Comparison of ENCODE assay signal across 19 cellular contexts in the genomic region with DNA sequence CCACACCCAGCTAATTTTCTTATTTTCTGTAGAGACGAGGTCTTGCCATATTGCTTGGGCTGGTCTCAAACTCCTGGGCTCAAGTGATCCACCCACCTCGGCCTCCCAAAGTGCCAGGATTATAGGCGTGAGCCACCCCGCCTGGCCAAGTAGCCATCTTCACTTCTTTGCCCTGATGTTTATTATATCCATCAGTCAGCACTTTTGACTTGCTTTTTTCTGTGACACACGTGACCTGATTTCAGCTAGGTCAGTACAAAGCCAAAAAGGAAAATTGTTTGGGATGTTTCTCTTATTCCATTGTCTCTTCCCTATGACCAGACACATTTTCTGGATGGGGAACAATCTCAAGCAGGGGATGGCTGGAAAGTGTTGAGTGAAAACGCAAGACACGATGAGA. TPM values are rescaled to one million over a fixed set of nuclear protein-coding genes. Genes with fewer than 3 reads are reported as not detected.
"Had no signal": no experiment of that assay in that cellular context is flagged by ENCODE, and none has a peak within 500 bp of the region (broad histone marks: within the 10 kb centered on the region; RNA-seq: fewer than 3 reads in every experiment).

No MANE protein-coding gene starts in this region.

- H3K4me3 ChIP-seq: coronary artery, dorsolateral prefrontal cortex, esophagus muscularis mucosa, heart right ventricle, left lung, lower lobe of right lung, mucosa of descending colon had no signal

- H3K4me1 ChIP-seq: esophagus muscularis mucosa, foreskin keratinocyte, heart right ventricle, left lung, lower lobe of right lung had no signal

- ATAC-seq: foreskin keratinocyte; heart right ventricle; left cardiac atrium; left lung; left ventricle myocardium superior; lower lobe of right lung; mucosa of descending colon; naive thymus-derived CD8-positive, alpha-beta T cell had no signal

- H3K27ac ChIP-seq: coronary artery, dorsolateral prefrontal cortex, esophagus muscularis mucosa, foreskin keratinocyte, heart right ventricle, left lung, lower lobe of right lung had no signal

- H3K36me3 ChIP-seq: esophagus muscularis mucosa, heart right ventricle, left lung, lower lobe of right lung had no signal

- H3K9me3 ChIP-seq: esophagus muscularis mucosa, heart right ventricle, left lung, lower lobe of right lung, mucosa of descending colon had no signal

- DNase-seq: dermis blood vessel endothelial cell; dorsolateral prefrontal cortex; effector CD4-positive, alpha-beta T cell; effector memory CD4-positive, alpha-beta T cell; glutamatergic neuron; head of caudate nucleus; heart right ventricle; hippocampal formation; left cardiac atrium; left lung; left ventricle myocardium superior; lower lobe of right lung; mesenchymal stem cell; mucosa of descending colon; naive B cell; naive thymus-derived CD8-positive, alpha-beta T cell had no signal

- H3K27me3 ChIP-seq: esophagus muscularis mucosa, foreskin keratinocyte, heart right ventricle, left lung had no signal

RNA-seq across cellular contexts. Expression of a gene that starts 45.3 kb away (rescaled TPM):
- polyA plus RNA-seq: naive thymus-derived CD8-positive, alpha-beta T cell had no signal
